ENCODE assay signal across 22 cellular contexts in genomic region chr5:13034048-13034447, GRCh38.
DNase-seq lines count a peak whose midpoint lies in the region; ATAC-seq and TF ChIP-seq lines count a peak whose summit lies in the region.
"Had no signal": no experiment of that assay in that cellular context is flagged by ENCODE, and none has a peak within 500 bp of the region (broad histone marks: within the 10 kb centered on the region; RNA-seq: fewer than 3 reads in every experiment).

No MANE protein-coding gene starts in this region.

- no peak for ATAC-seq in gastroesophageal sphincter

- H3K4me3 ChIP-seq in astrocyte of the cerebellum (ENCODE audit: low read depth, low read length): no peak overlapping the region
- no peak overlapping the region for H3K4me3 ChIP-seq in gastroesophageal sphincter

- no peaks in the 10 kb centered on the region for H3K27me3 Mint-ChIP-seq in activated CD4-positive, alpha-beta T cell treated with anti-CD3 and anti-CD28 coated beads, Interleukin-2, amount 10 ng/mL, durations not matched to agents 24 days and 14 days
- H3K27me3 Mint-ChIP-seq: CD8-positive, alpha-beta memory T cell had no signal

- in situ Hi-C loops in astrocyte of the cerebellum (cut with HindIII; ENCODE audit: low sequenced_read_pairs): no loop called here

- intact Hi-C loops in activated CD4-positive, alpha-beta T cell treated with anti-CD3 and anti-CD28 coated beads, Interleukin-2, amount 10 ng/mL, durations not matched to agents 24 days and 14 days (cut with micrococcal nuclease): no loop called here

- no peaks in the 10 kb centered on the region for H3K36me3 Mint-ChIP-seq in activated CD4-positive, alpha-beta T cell treated with anti-CD3 and anti-CD28 coated beads, Interleukin-2, amount 10 ng/mL, durations not matched to agents 24 days and 14 days (ENCODE audit: low read depth)
- H3K36me3 Mint-ChIP-seq: CD8-positive, alpha-beta memory T cell had no signal

- no peak for TF ChIP-seq EP300 in gastroesophageal sphincter (IDR thresholded peaks at IDR 0.05)

- peaks cover 3% of the 10 kb centered on the region for H3K9me3 Mint-ChIP-seq in activated CD4-positive, alpha-beta T cell treated with anti-CD3 and anti-CD28 coated beads, Interleukin-2, amount 10 ng/mL, durations not matched to agents 24 days and 14 days

- TF ChIP-seq POLR2A in gastroesophageal sphincter (IDR thresholded peaks at IDR 0.05): no peak

- no peak overlapping the region for H3K27ac ChIP-seq in gastroesophageal sphincter
- H3K27ac ChIP-seq: C4-2B, RWPE1 had no signal

- no peaks in the 10 kb centered on the region for H3K27me3 ChIP-seq in gastroesophageal sphincter

- DNase-seq in DMS53 treated with DMSO at 0.1 percent for 48 hours (lab: John Stamatoyannopoulos, UW; ENCODE audit: unreplicated experiment): peak; percentile 7
- DNase-seq in HS-27A (ENCODE audit: low read depth): peak; percentile 7
- DNase-seq in astrocyte of the cerebellum (ENCODE audit: low read depth): peak; percentile 3
- DNase-seq in iris pigment epithelial cell (ENCODE audit: low read depth): peak; percentile 0
- DNase-seq in activated CD4-positive, alpha-beta T cell treated with anti-CD3 and anti-CD28 coated beads, Interleukin-2, amount 10 ng/mL, durations not matched to agents 24 days and 14 days: no peak
- DNase-seq in effector CD4-positive, alpha-beta T cell: no peak
- DNase-seq: Calu3; CD8-positive, alpha-beta memory T cell; DMS153; EL; Kasumi-1; MM.1S; NCI-H1092; NCI-H1436; NCI-H187 treated with DMSO at 0.1 percent for 48 hours; NCI-H2107; NCI-H748 treated with DMSO at 0.1 percent for 48 hours; SIG-M5; SK-N-SH had no signal

- H3K27ac Mint-ChIP-seq in activated CD4-positive, alpha-beta T cell treated with anti-CD3 and anti-CD28 coated beads, Interleukin-2, amount 10 ng/mL, durations not matched to agents 24 days and 14 days: no peak overlapping the region
- H3K27ac Mint-ChIP-seq: CD8-positive, alpha-beta memory T cell had no signal

- no peaks in the 10 kb centered on the region for H3K4me1 Mint-ChIP-seq in activated CD4-positive, alpha-beta T cell treated with anti-CD3 and anti-CD28 coated beads, Interleukin-2, amount 10 ng/mL, durations not matched to agents 24 days and 14 days
- H3K4me1 Mint-ChIP-seq: CD8-positive, alpha-beta memory T cell had no signal

- WGBS in gastroesophageal sphincter (ENCODE audit: low coverage in 1 of 2), 2 donors: 17 to 25% methylated on average over 2 of the region's 2 CpGs

- H3K36me3 ChIP-seq in gastroesophageal sphincter: no peaks in the 10 kb centered on the region

- TF ChIP-seq CTCF in astrocyte of the cerebellum (IDR thresholded peaks at IDR 0.05; ENCODE audit: low read depth, low read length, missing control alignments) (no peak), gastroesophageal sphincter (IDR thresholded peaks at IDR 0.05) (no peak)

- no peaks in the 10 kb centered on the region for H3K4me1 ChIP-seq in gastroesophageal sphincter

- H3K4me3 Mint-ChIP-seq in activated CD4-positive, alpha-beta T cell treated with anti-CD3 and anti-CD28 coated beads, Interleukin-2, amount 10 ng/mL, durations not matched to agents 24 days and 14 days: no peak overlapping the region
- H3K4me3 Mint-ChIP-seq: CD8-positive, alpha-beta memory T cell had no signal

- H3K9me3 ChIP-seq in gastroesophageal sphincter: no peaks in the 10 kb centered on the region
- H3K9me3 ChIP-seq: SK-N-SH had no signal

Comparison
In these comparisons a context has a peak if more than half of its experiments do, and no peak if none do; other contexts are left out.
1. DNase-seq: peak in DMS53 treated with DMSO at 0.1 percent for 48 hours (single experiment), HS-27A (single experiment), astrocyte of the cerebellum (single experiment) and iris pigment epithelial cell (single experiment); none in activated CD4-positive, alpha-beta T cell treated with anti-CD3 and anti-CD28 coated beads, Interleukin-2, amount 10 ng/mL, durations not matched to agents 24 days and 14 days (single experiment) and effector CD4-positive, alpha-beta T cell (single experiment).